ENCODE assay signal across 9 cellular contexts in the genomic region with DNA sequence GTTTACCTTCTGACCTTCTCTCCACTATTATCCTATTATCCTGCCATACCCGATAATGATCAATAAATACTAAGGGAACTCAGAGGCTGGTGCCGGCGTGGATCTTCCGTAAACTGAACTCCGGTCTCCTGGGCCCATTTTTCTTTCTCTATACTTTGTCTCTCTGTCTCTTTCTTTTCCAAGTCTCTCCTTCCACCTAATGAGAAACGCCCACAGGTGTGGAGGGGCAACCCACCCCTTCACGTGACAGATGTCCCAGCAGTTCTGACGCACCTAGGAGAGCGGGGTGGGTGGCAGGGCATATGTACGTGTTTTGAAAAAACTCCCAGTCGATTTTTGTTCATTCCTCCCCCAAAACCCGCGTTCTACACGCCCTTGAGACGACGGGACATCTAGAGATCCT. TPM values are rescaled to one million over a fixed set of nuclear protein-coding genes. Genes with fewer than 3 reads are reported as not detected.
A peak's percentile ranks its signal among the peaks of the same experiment; 100 is the strongest.
DNase-seq lines count a peak whose midpoint lies in the region; ATAC-seq, FAIRE-seq and TF ChIP-seq lines count a peak whose summit lies in the region.
"Not testable (repeated sequence)": the region's sequence is repeated elsewhere in the genome, so short reads cannot be mapped to it uniquely, and the experiment has no call there.
"Had no signal": no experiment of that assay in that cellular context is flagged by ENCODE, and none has a peak within 500 bp of the region (broad histone marks: within the 10 kb centered on the region; RNA-seq: fewer than 3 reads in every experiment).

No MANE protein-coding gene starts in this region.

- not testable (repeated sequence) for H3K9ac ChIP-seq in HUES48 (ENCODE audit: low read depth, low read length)
- H3K9ac ChIP-seq in skeletal muscle tissue (ENCODE audit: low read depth in 1 of 3, low read length in 3 of 3): peak overlapping the region; percentile 65 to 77 (median 70)

- H3K4me3 ChIP-seq in A549: peak overlapping the region; percentile 49
- peak overlapping the region; percentile 63 for H3K4me3 ChIP-seq in HUES48 (ENCODE audit: low read depth, low read length)
- H3K4me3 ChIP-seq in WERI-Rb-1 (ENCODE audit: low read depth, low read length): peak overlapping the region; percentile 81
- peak overlapping the region; percentile 85 for H3K4me3 ChIP-seq in brain microvascular endothelial cell (ENCODE audit: low read depth, low read length)
- H3K4me3 ChIP-seq in foreskin fibroblast (ENCODE audit: low read depth in 1 of 2, low read length in 2 of 2): peak overlapping the region; percentile 84 to 91
- H3K4me3 ChIP-seq in mononuclear cell (ENCODE audit: low read length): peak overlapping the region; percentile 65
- peak overlapping the region; percentile 71 to 90 (median 77) for H3K4me3 ChIP-seq in skeletal muscle tissue (ENCODE audit: low read length in 3 of 3)

- not testable (repeated sequence) for TF ChIP-seq RAD21 in A549 (conservative IDR thresholded peaks at IDR 0.05 in 1 of 2, IDR thresholded peaks at IDR 0.05 in 1 of 2)

- not testable (repeated sequence) for FAIRE-seq in A549 (lab: Jason Lieb, UNC)

- H3K4me2 ChIP-seq in A549: peak overlapping the region; percentile 74

- CTCF ChIA-PET in A549 (lab: Yijun Ruan, JAX): interaction anchor here (1.1 to 3.6 kb wide), 13 partner anchors 10 to 85 kb away, joined by 3 to 28 read pairs (median 7); a partner anchor contains a TSS

- not testable (repeated sequence) for TF ChIP-seq CTCF in A549 (IDR thresholded peaks at IDR 0.05); WERI-Rb-1 (IDR thresholded peaks at IDR 0.05; ENCODE audit: low read depth, low read length); brain microvascular endothelial cell (IDR thresholded peaks at IDR 0.05; ENCODE audit: low read depth, low read length, missing control alignments); foreskin fibroblast (IDR thresholded peaks at IDR 0.05; ENCODE audit: low read depth, low read length)

- not testable (repeated sequence) for ATAC-seq in A549
- peak; percentile 1 for ATAC-seq in GM19351 (IDR thresholded peaks at IDR 0.05; ENCODE audit: unreplicated experiment)

- not testable (repeated sequence) for DNase-seq in A549 (ENCODE audit: low read depth in 1 of 2, low spot score in 1 of 2); WERI-Rb-1; brain microvascular endothelial cell; foreskin fibroblast

- TF ChIP-seq POLR2A in A549 (IDR thresholded peaks at IDR 0.05; ENCODE audit: low read length): not testable (repeated sequence)

- peaks cover 21% of the 10 kb centered on the region; the same call in 2 of the 3 replicates for H3K4me1 ChIP-seq in A549
- not testable (repeated sequence) for H3K4me1 ChIP-seq in HUES48 (ENCODE audit: control insufficient read depth, insufficient read depth, low read length)
- H3K4me1 ChIP-seq in mononuclear cell (ENCODE audit: insufficient read depth, low read length): peaks cover 18% of the 10 kb centered on the region
- H3K4me1 ChIP-seq in skeletal muscle tissue (ENCODE audit: control insufficient read depth in 3 of 3, insufficient read depth in 3 of 3, low read length in 3 of 3): peaks cover 5 to 17% (median 10%) of the 10 kb centered on the region in 3 donors

- H3K27me3 ChIP-seq in HUES48 (ENCODE audit: control insufficient read depth, insufficient read depth, low read length); WERI-Rb-1 (ENCODE audit: insufficient read depth, low read depth, severe bottlenecking); brain microvascular endothelial cell (replicated peaks); mononuclear cell (ENCODE audit: insufficient read depth, low read length); skeletal muscle tissue (ENCODE audit: control insufficient read depth in 3 of 3, insufficient read depth in 3 of 3, low read length in 3 of 3): not testable (repeated sequence)

- not testable (repeated sequence) for H3K36me3 ChIP-seq in HUES48 (ENCODE audit: control insufficient read depth, insufficient read depth, low read length); WERI-Rb-1; brain microvascular endothelial cell (replicated peaks); skeletal muscle tissue (ENCODE audit: control insufficient read depth in 3 of 3, insufficient read depth in 3 of 3, low read length in 3 of 3)

- H3K27ac ChIP-seq in A549 (peak overlapping the region; percentile 56 to 83; a peak in 5 of 6 replicates), HUES48 (ENCODE audit: low read depth, low read length) (peak overlapping the region; percentile 71), WERI-Rb-1 (peak overlapping the region; percentile 73), brain microvascular endothelial cell (peak overlapping the region; percentile 72), skeletal muscle tissue (ENCODE audit: low read depth, low read length) (peak overlapping the region; percentile 85)

- 26% methylated on average over 16 of the region's 16 CpGs for WGBS in A549 (ENCODE audit: missing lambda C conversion rate)

- not testable (repeated sequence) for H3K9me3 ChIP-seq in A549; HUES48 (ENCODE audit: control insufficient read depth, insufficient read depth, low read length); WERI-Rb-1 (ENCODE audit: severe bottlenecking); mononuclear cell (ENCODE audit: low read depth, low read length); skeletal muscle tissue (ENCODE audit: control insufficient read depth in 3 of 3, low read length in 3 of 3)

- TF ChIP-seq EP300 in A549 (IDR thresholded peaks at IDR 0.05): not testable (repeated sequence)

- POLR2A ChIA-PET in A549 (lab: Yijun Ruan, JAX): interaction anchor here (0.8 to 1.5 kb wide), 10 partner anchors 9 to 650 kb away, joined by 3 to 15 read pairs (median 5); a partner anchor contains a TSS

- in situ Hi-C loops in brain microvascular endothelial cell (cut with HindIII; ENCODE audit: low pct_ligation_motif_present, low sequenced_read_pairs): not testable (repeated sequence)

TF ChIP-seq in A549, 52 proteins besides CTCF, POLR2A, EP300 and RAD21:
- TF ChIP-seq, protein P1, sequence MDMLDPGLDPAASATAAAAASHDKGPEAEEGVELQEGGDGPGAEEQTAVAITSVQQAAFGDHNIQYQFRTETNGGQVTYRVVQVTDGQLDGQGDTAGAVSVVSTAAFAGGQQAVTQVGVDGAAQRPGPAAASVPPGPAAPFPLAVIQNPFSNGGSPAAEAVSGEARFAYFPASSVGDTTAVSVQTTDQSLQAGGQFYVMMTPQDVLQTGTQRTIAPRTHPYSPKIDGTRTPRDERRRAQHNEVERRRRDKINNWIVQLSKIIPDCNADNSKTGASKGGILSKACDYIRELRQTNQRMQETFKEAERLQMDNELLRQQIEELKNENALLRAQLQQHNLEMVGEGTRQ (IDR thresholded peaks at IDR 0.05): peak; percentile 76
- TF ChIP-seq TP53 (CRISPR knock-in tag; IDR thresholded peaks at IDR 0.05): 0 out of 2 replicates have a peak, but pooled peaks have one; percentile 52
- TF ChIP-seq PHF8 (IDR thresholded peaks at IDR 0.05; ENCODE audit: borderline replicate concordance, low read depth): peak; percentile 37; the same call in 1 of the 2 replicates

RNA-seq across cellular contexts. Expression of a gene that starts 0.5 kb away (rescaled TPM):
- polyA plus RNA-seq in A549 (2011; rRNA removed): 19.6 and 22.7 TPM in 2 replicates
- 36.8 and 46.8 TPM in 2 replicates for polyA plus RNA-seq in A549 (2012; cell fraction: cytosol; rRNA removed)
- 159 and 182 TPM in 2 replicates for polyA plus RNA-seq in A549 (2012; cell fraction: nucleus; rRNA removed)
- 34.3 to 41.1 TPM (median 38.6 TPM) in 3 replicates for polyA plus RNA-seq in A549 (2017; fragmentation: RNase III; extraction: RNeasy Plus Mini Kit Qiagen cat#74134 plus additional on column Dnase treatment)
- 47.4 and 60.3 TPM in 2 replicates for polyA minus RNA-seq in A549 (2011; rRNA and poly(A)+ RNA removed)
- total RNA-seq in mononuclear cell: 21.5 TPM
- 15.7 TPM for total RNA-seq in skeletal muscle tissue

RNA-seq across cellular contexts. Expression of a gene that starts 3.4 kb away (rescaled TPM):
- 0.06 and 0.19 TPM in 2 replicates for polyA plus RNA-seq in A549 (2011; rRNA removed)
- 0.25 and 0.26 TPM in 2 replicates for polyA plus RNA-seq in A549 (2012; cell fraction: cytosol; rRNA removed)
- polyA plus RNA-seq in A549 (2012; cell fraction: nucleus; rRNA removed): 1.8 and 2.5 TPM in 2 replicates
- polyA plus RNA-seq in A549 (2017; fragmentation: RNase III; extraction: RNeasy Plus Mini Kit Qiagen cat#74134 plus additional on column Dnase treatment): 0.17 to 0.23 TPM (median 0.21 TPM) in 3 replicates
- not detected in 2 replicates for polyA minus RNA-seq in A549 (2011; rRNA and poly(A)+ RNA removed)
- 3.6 TPM for total RNA-seq in mononuclear cell
- not detected for total RNA-seq in skeletal muscle tissue
- total RNA-seq: A172 had no signal

RNA-seq across cellular contexts. Expression of a gene that starts 20.6 kb away (rescaled TPM):
- 4.1 and 4.4 TPM in 2 replicates for polyA plus RNA-seq in A549 (2011; rRNA removed)
- polyA plus RNA-seq in A549 (2012; cell fraction: cytosol; rRNA removed): 5.4 and 6.4 TPM in 2 replicates
- polyA plus RNA-seq in A549 (2012; cell fraction: nucleus; rRNA removed): 82.7 and 90.1 TPM in 2 replicates
- polyA plus RNA-seq in A549 (2017; fragmentation: RNase III; extraction: RNeasy Plus Mini Kit Qiagen cat#74134 plus additional on column Dnase treatment): 7.5 to 11.4 TPM (median 9.8 TPM) in 3 replicates
- polyA minus RNA-seq in A549 (2011; rRNA and poly(A)+ RNA removed): 0.70 and 1.9 TPM in 2 replicates
- total RNA-seq in mononuclear cell: 0.84 TPM
- not detected for total RNA-seq in skeletal muscle tissue

RNA-seq across cellular contexts. Expression of a gene that starts 30.0 kb away (rescaled TPM):
- polyA plus RNA-seq in A549 (2011; rRNA removed): 29.6 and 30.0 TPM in 2 replicates
- polyA plus RNA-seq in A549 (2012; cell fraction: cytosol; rRNA removed): 45.6 and 54.0 TPM in 2 replicates
- polyA plus RNA-seq in A549 (2012; cell fraction: nucleus; rRNA removed): 38.0 and 53.8 TPM in 2 replicates
- 41.2 to 51.0 TPM (median 50.3 TPM) in 3 replicates for polyA plus RNA-seq in A549 (2017; fragmentation: RNase III; extraction: RNeasy Plus Mini Kit Qiagen cat#74134 plus additional on column Dnase treatment)
- 31.2 and 48.9 TPM in 2 replicates for polyA minus RNA-seq in A549 (2011; rRNA and poly(A)+ RNA removed)
- 3.7 TPM for total RNA-seq in mononuclear cell
- total RNA-seq in skeletal muscle tissue: 5.7 TPM

RNA-seq across cellular contexts. Expression of a gene that starts 31.7 kb away (rescaled TPM):
- 99.6 and 112 TPM in 2 replicates for polyA plus RNA-seq in A549 (2011; rRNA removed)
- 227 and 233 TPM in 2 replicates for polyA plus RNA-seq in A549 (2012; cell fraction: cytosol; rRNA removed)
- 658 and 805 TPM in 2 replicates for polyA plus RNA-seq in A549 (2012; cell fraction: nucleus; rRNA removed)
- polyA plus RNA-seq in A549 (2017; fragmentation: RNase III; extraction: RNeasy Plus Mini Kit Qiagen cat#74134 plus additional on column Dnase treatment): 253 to 280 TPM (median 275 TPM) in 3 replicates
- polyA minus RNA-seq in A549 (2011; rRNA and poly(A)+ RNA removed): 118 and 170 TPM in 2 replicates
- total RNA-seq in mononuclear cell: 9.4 TPM
- 31.3 TPM for total RNA-seq in skeletal muscle tissue
